Comparison of ENCODE assay signal across 17 cellular contexts in the genomic region with DNA sequence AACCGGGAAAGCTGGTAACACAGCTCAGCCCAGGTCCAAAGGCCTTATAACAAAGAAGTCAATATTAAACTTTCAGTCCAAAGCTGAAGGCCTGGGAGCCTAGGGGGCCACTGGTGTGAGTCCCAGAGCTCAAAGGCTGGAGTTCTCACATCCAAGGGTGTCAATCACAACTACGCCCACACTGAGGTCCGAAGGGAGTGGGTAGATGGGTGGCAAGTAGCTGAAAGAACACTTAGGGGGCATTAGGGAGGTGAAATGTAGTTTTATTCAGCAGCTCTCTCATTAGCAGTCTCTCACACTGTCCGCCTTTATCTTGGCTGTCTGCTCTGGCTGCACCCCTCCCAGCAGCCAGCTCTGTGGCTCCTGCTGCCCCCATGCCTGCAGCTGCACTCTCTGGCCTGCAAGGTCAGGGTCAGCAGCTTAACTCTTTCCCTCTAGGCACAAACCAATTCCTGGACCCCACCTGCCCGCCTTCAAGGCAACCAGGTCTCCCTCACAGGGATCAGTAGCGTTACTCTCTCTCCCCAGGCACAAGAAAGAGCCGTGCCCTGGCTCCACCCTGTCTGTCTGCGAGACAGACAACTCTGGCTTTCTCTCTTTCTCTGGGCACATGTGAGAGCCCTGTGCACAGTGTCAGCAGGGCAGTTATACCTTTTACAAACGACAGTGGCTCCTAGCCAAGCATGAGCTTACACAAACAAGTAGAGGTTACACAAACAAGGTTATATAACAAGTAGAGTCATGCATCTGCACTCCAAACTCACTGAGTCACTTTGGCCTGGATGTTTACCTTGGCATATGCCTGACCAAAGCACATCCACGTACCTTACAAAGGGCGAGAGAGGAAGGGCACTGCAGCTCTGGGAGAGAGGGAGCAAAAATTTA.
A peak's percentile ranks its signal among the peaks of the same experiment; 100 is the strongest.
DNase-seq lines count a peak whose midpoint lies in the region; ATAC-seq and TF ChIP-seq lines count a peak whose summit lies in the region.
"Had no signal": no experiment of that assay in that cellular context is flagged by ENCODE, and none has a peak within 500 bp of the region (broad histone marks: within the 10 kb centered on the region; RNA-seq: fewer than 3 reads in every experiment).

No MANE protein-coding gene starts in this region.

- H3K4me1 Mint-ChIP-seq in neural progenitor cell = peaks cover 15% of the 10 kb centered on the region
- H3K4me1 Mint-ChIP-seq: B cell had no signal

- no peak overlapping the region for H2AFZ ChIP-seq in neural progenitor cell (replicated peaks)
- H2AFZ ChIP-seq: parathyroid adenoma had no signal

- no peak overlapping the region for H3K27ac ChIP-seq in neural progenitor cell
- H3K27ac ChIP-seq: gastrocnemius medialis, parathyroid adenoma, SJSA1 had no signal

- no peak overlapping the region for H3K4me2 ChIP-seq in neural progenitor cell

- H4K20me1 ChIP-seq in neural progenitor cell (ENCODE audit: low read depth) = no peaks in the 10 kb centered on the region

- no peaks in the 10 kb centered on the region for H3K36me3 ChIP-seq in neural progenitor cell
- H3K36me3 ChIP-seq: gastrocnemius medialis, SJSA1 had no signal

- DNase-seq in Daoy (ENCODE audit: low read depth) (peak; percentile 32), NCI-H510A treated with DMSO at 0.1 percent for 48 hours (lab: John Stamatoyannopoulos, UW) (peak; percentile 23), epithelial cell of esophagus (ENCODE audit: low read depth) (peak; percentile 87), neural progenitor cell (ENCODE audit: low spot score) (no peak), DMS79 (lab: John Stamatoyannopoulos, UW) (no peak), RPMI8226 (no peak), NCI-H2171 (lab: John Stamatoyannopoulos, UW) (no peak)
- DNase-seq: gastrocnemius medialis; GDM1; NCI-H226; stimulated activated CD4-positive, alpha-beta T cell treated with anti-CD3 and anti-CD28 coated beads, Interleukin-4, amount 100 ng/mL, for 4 hours had no signal

- H3F3A ChIP-seq in neural progenitor cell (ENCODE audit: low read depth) = no peaks in the 10 kb centered on the region

- H3K36me3 Mint-ChIP-seq in neural progenitor cell = no peaks in the 10 kb centered on the region

- no peaks in the 10 kb centered on the region for H3K27me3 Mint-ChIP-seq in neural progenitor cell (ENCODE audit: insufficient read depth, low read depth)
- H3K27me3 Mint-ChIP-seq: B cell; stimulated activated naive CD8-positive, alpha-beta T cell treated with anti-CD3 and anti-CD28 coated beads, Interleukin-15, Interleukin-2, amounts not matched to agents 100 ng/mL and 50 ng/mL, for 24 hours had no signal

- H3K4me1 ChIP-seq in neural progenitor cell = no peaks in the 10 kb centered on the region
- H3K4me1 ChIP-seq: gastrocnemius medialis, parathyroid adenoma, SJSA1 had no signal

- ATAC-seq in GM21619 (IDR thresholded peaks at IDR 0.05; ENCODE audit: unreplicated experiment) = no peak
- ATAC-seq: activated naive CD4-positive, alpha-beta T cell treated with anti-CD3 and anti-CD28 coated beads, Interleukin-2, amount 50 U/mL, for 72 hours; gastrocnemius medialis had no signal

- peak overlapping the region; percentile 76 for H3K27ac Mint-ChIP-seq in neural progenitor cell
- H3K27ac Mint-ChIP-seq: activated naive CD4-positive, alpha-beta T cell treated with anti-CD3 and anti-CD28 coated beads, Interleukin-2, amount 50 U/mL, for 72 hours; B cell; stimulated activated naive CD8-positive, alpha-beta T cell treated with anti-CD3 and anti-CD28 coated beads, Interleukin-15, Interleukin-2, amounts not matched to agents 100 ng/mL and 50 ng/mL, for 24 hours had no signal

- no peaks in the 10 kb centered on the region for H3K9me3 Mint-ChIP-seq in neural progenitor cell

- no peaks in the 10 kb centered on the region for H3K9me3 ChIP-seq in neural progenitor cell (ENCODE audit: low read depth)
- H3K9me3 ChIP-seq: gastrocnemius medialis, SJSA1 had no signal

- TF ChIP-seq CTCF in epithelial cell of esophagus (IDR thresholded peaks at IDR 0.05; ENCODE audit: insufficient read depth, low read depth, low read length, missing control alignments) (no peak), neural progenitor cell (IDR thresholded peaks at IDR 0.05) (no peak)

- no peaks in the 10 kb centered on the region for H3K79me2 ChIP-seq in neural progenitor cell (ENCODE audit: low read depth)
- H3K79me2 ChIP-seq: parathyroid adenoma had no signal

- H3K4me3 ChIP-seq in epithelial cell of esophagus (ENCODE audit: low read length) (no peak overlapping the region), neural progenitor cell (no peak overlapping the region)
- H3K4me3 ChIP-seq: gastrocnemius medialis, SJSA1 had no signal

- H3K27me3 ChIP-seq in neural progenitor cell = no peaks in the 10 kb centered on the region
- H3K27me3 ChIP-seq: gastrocnemius medialis, SJSA1 had no signal

- H3K4me3 Mint-ChIP-seq in neural progenitor cell = no peak overlapping the region
- H3K4me3 Mint-ChIP-seq: B cell; stimulated activated naive CD8-positive, alpha-beta T cell treated with anti-CD3 and anti-CD28 coated beads, Interleukin-15, Interleukin-2, amounts not matched to agents 100 ng/mL and 50 ng/mL, for 24 hours had no signal

- no peak overlapping the region for H3K9ac ChIP-seq in neural progenitor cell
- H3K9ac ChIP-seq: parathyroid adenoma had no signal

Comparison
In these comparisons a context has a peak if more than half of its experiments do, and no peak if none do; other contexts are left out.
1. DNase-seq: peak in Daoy (single experiment), NCI-H510A treated with DMSO at 0.1 percent for 48 hours (single experiment) and epithelial cell of esophagus (single experiment); none in neural progenitor cell (single experiment), DMS79 (single experiment), RPMI8226 (single experiment) and NCI-H2171 (single experiment).